1 cellular context compared by ENCODE assay signal in genomic region chr3:128605091-128606046, GRCh38.
TF ChIP-seq lines count a peak whose summit lies in the region.

No MANE protein-coding gene starts in this region.

TF ChIP-seq in HepG2, 621 proteins besides CTCF, POLR2A, EP300 and RAD21 (continued from another document and continues in another):
- TF ChIP-seq ZBTB4 (CRISPR knock-in tag; IDR thresholded peaks at IDR 0.05; ENCODE audit: borderline replicate concordance) (no peak), MED8 (CRISPR knock-in tag; IDR thresholded peaks at IDR 0.05; ENCODE audit: insufficient replicate concordance) (no peak), RFX1 (IDR thresholded peaks at IDR 0.05) (no peak), ZNF530 (CRISPR knock-in tag; IDR thresholded peaks at IDR 0.05; ENCODE audit: low read depth) (no peak), NCOA1 (CRISPR knock-in tag; IDR thresholded peaks at IDR 0.05) (no peak), KLF11 (CRISPR knock-in tag; IDR thresholded peaks at IDR 0.05) (no peak), ZNF280D (CRISPR knock-in tag; IDR thresholded peaks at IDR 0.05) (no peak), ZNF878 (CRISPR knock-in tag; IDR thresholded peaks at IDR 0.05) (peak; percentile 25; the same call in 1 of the 2 replicates), ZNF430 (CRISPR knock-in tag; IDR thresholded peaks at IDR 0.05) (no peak), DNMT3B (CRISPR knock-in tag; conservative IDR thresholded peaks at IDR 0.05) (no peak), ARNT (IDR thresholded peaks at IDR 0.05) (no peak), CREB1 (IDR thresholded peaks at IDR 0.05) (no peak), CREB1 (CRISPR knock-in tag; IDR thresholded peaks at IDR 0.05) (no peak), ZNF501 (CRISPR knock-in tag; IDR thresholded peaks at IDR 0.05) (no peak), GLMP (CRISPR knock-in tag; IDR thresholded peaks at IDR 0.05; ENCODE audit: borderline replicate concordance) (no peak), SETDB1 (CRISPR knock-in tag; IDR thresholded peaks at IDR 0.05; ENCODE audit: borderline replicate concordance) (no peak), ZKSCAN8 (CRISPR knock-in tag; IDR thresholded peaks at IDR 0.05; ENCODE audit: borderline replicate concordance) (peak; percentile 20; the same call in 1 of the 2 replicates), FOXP4 (CRISPR knock-in tag; IDR thresholded peaks at IDR 0.05) (peak; percentile 25; the same call in 1 of the 2 replicates), IKZF4 (CRISPR knock-in tag; IDR thresholded peaks at IDR 0.05; ENCODE audit: borderline replicate concordance, low read depth, not compliant biosample characterization) (no peak), HES4 (CRISPR knock-in tag; IDR thresholded peaks at IDR 0.05; ENCODE audit: borderline replicate concordance) (no peak), NFAT5 (CRISPR knock-in tag; IDR thresholded peaks at IDR 0.05) (no peak), GZF1 (CRISPR knock-in tag; IDR thresholded peaks at IDR 0.05) (no peak), MXD4 (CRISPR knock-in tag; IDR thresholded peaks at IDR 0.05) (no peak), ATF4 (CRISPR knock-in tag; IDR thresholded peaks at IDR 0.05) (no peak), ZIK1 (CRISPR knock-in tag; IDR thresholded peaks at IDR 0.05; ENCODE audit: borderline replicate concordance, low read depth) (no peak), ZNF446 (CRISPR knock-in tag; IDR thresholded peaks at IDR 0.05) (no peak), SRSF1 (optimal IDR thresholded peaks at IDR 0.05; ENCODE audit: low read depth, low read length) (no peak), ZNF567 (CRISPR knock-in tag; IDR thresholded peaks at IDR 0.05; ENCODE audit: borderline replicate concordance) (no peak), KMT2B (CRISPR knock-in tag; IDR thresholded peaks at IDR 0.05) (no peak)
- TF ChIP-seq, protein P1, sequence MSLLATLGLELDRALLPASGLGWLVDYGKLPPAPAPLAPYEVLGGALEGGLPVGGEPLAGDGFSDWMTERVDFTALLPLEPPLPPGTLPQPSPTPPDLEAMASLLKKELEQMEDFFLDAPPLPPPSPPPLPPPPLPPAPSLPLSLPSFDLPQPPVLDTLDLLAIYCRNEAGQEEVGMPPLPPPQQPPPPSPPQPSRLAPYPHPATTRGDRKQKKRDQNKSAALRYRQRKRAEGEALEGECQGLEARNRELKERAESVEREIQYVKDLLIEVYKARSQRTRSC (CRISPR knock-in tag; IDR thresholded peaks at IDR 0.05; ENCODE audit: low read depth) = no peak
- TF ChIP-seq, protein P2, sequence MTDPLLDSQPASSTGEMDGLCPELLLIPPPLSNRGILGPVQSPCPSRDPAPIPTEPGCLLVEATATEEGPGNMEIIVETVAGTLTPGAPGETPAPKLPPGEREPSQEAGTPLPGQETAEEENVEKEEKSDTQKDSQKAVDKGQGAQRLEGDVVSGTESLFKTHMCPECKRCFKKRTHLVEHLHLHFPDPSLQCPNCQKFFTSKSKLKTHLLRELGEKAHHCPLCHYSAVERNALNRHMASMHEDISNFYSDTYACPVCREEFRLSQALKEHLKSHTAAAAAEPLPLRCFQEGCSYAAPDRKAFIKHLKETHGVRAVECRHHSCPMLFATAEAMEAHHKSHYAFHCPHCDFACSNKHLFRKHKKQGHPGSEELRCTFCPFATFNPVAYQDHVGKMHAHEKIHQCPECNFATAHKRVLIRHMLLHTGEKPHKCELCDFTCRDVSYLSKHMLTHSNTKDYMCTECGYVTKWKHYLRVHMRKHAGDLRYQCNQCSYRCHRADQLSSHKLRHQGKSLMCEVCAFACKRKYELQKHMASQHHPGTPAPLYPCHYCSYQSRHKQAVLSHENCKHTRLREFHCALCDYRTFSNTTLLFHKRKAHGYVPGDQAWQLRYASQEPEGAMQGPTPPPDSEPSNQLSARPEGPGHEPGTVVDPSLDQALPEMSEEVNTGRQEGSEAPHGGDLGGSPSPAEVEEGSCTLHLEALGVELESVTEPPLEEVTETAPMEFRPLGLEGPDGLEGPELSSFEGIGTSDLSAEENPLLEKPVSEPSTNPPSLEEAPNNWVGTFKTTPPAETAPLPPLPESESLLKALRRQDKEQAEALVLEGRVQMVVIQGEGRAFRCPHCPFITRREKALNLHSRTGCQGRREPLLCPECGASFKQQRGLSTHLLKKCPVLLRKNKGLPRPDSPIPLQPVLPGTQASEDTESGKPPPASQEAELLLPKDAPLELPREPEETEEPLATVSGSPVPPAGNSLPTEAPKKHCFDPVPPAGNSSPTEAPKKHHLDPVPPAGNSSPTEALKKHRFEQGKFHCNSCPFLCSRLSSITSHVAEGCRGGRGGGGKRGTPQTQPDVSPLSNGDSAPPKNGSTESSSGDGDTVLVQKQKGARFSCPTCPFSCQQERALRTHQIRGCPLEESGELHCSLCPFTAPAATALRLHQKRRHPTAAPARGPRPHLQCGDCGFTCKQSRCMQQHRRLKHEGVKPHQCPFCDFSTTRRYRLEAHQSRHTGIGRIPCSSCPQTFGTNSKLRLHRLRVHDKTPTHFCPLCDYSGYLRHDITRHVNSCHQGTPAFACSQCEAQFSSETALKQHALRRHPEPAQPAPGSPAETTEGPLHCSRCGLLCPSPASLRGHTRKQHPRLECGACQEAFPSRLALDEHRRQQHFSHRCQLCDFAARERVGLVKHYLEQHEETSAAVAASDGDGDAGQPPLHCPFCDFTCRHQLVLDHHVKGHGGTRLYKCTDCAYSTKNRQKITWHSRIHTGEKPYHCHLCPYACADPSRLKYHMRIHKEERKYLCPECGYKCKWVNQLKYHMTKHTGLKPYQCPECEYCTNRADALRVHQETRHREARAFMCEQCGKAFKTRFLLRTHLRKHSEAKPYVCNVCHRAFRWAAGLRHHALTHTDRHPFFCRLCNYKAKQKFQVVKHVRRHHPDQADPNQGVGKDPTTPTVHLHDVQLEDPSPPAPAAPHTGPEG (CRISPR knock-in tag; IDR thresholded peaks at IDR 0.05) = peak; percentile 63; the same call in 1 of the 2 replicates
- TF ChIP-seq, protein P3, sequence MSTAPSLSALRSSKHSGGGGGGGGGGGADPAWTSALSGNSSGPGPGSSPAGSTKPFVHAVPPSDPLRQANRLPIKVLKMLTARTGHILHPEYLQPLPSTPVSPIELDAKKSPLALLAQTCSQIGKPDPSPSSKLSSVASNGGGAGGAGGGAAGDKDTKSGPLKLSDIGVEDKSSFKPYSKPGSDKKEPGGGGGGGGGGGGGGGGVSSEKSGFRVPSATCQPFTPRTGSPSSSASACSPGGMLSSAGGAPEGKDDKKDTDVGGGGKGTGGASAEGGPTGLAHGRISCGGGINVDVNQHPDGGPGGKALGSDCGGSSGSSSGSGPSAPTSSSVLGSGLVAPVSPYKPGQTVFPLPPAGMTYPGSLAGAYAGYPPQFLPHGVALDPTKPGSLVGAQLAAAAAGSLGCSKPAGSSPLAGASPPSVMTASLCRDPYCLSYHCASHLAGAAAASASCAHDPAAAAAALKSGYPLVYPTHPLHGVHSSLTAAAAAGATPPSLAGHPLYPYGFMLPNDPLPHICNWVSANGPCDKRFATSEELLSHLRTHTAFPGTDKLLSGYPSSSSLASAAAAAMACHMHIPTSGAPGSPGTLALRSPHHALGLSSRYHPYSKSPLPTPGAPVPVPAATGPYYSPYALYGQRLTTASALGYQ (CRISPR knock-in tag; IDR thresholded peaks at IDR 0.05) = peak; percentile 55; the same call in 1 of the 2 replicates
